Comparison of ENCODE assay signal across 1 cellular context in genomic region chr2:186714611-186715010, GRCh38.
TF ChIP-seq lines count a peak whose summit lies in the region.

No MANE protein-coding gene starts in this region.

TF ChIP-seq in GM23338, 12 proteins besides CTCF, POLR2A, EP300 and RAD21:
- TF ChIP-seq, protein P1, sequence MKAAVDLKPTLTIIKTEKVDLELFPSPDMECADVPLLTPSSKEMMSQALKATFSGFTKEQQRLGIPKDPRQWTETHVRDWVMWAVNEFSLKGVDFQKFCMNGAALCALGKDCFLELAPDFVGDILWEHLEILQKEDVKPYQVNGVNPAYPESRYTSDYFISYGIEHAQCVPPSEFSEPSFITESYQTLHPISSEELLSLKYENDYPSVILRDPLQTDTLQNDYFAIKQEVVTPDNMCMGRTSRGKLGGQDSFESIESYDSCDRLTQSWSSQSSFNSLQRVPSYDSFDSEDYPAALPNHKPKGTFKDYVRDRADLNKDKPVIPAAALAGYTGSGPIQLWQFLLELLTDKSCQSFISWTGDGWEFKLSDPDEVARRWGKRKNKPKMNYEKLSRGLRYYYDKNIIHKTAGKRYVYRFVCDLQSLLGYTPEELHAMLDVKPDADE (IDR thresholded peaks at IDR 0.05) = no peak
- TF ChIP-seq ZNF462 (CRISPR knock-in tag; IDR thresholded peaks at IDR 0.05) = no peak
- no peak for TF ChIP-seq ZNF331 (CRISPR knock-in tag; IDR thresholded peaks at IDR 0.05; ENCODE audit: low read depth)
- no peak for TF ChIP-seq EZH2phosphoT487 (IDR thresholded peaks at IDR 0.05; ENCODE audit: unreplicated experiment)
- TF ChIP-seq NANOG (IDR thresholded peaks at IDR 0.05; ENCODE audit: borderline replicate concordance) = no peak
- TF ChIP-seq CREB1 (CRISPR knock-in tag; IDR thresholded peaks at IDR 0.05; ENCODE audit: low read depth) = no peak
- no peak for TF ChIP-seq EZH2 (IDR thresholded peaks at IDR 0.05; ENCODE audit: low read depth, unreplicated experiment)
- no peak for TF ChIP-seq ZNF114 (CRISPR knock-in tag; IDR thresholded peaks at IDR 0.05)
